8 cellular contexts compared by ENCODE assay signal in the genomic region with DNA sequence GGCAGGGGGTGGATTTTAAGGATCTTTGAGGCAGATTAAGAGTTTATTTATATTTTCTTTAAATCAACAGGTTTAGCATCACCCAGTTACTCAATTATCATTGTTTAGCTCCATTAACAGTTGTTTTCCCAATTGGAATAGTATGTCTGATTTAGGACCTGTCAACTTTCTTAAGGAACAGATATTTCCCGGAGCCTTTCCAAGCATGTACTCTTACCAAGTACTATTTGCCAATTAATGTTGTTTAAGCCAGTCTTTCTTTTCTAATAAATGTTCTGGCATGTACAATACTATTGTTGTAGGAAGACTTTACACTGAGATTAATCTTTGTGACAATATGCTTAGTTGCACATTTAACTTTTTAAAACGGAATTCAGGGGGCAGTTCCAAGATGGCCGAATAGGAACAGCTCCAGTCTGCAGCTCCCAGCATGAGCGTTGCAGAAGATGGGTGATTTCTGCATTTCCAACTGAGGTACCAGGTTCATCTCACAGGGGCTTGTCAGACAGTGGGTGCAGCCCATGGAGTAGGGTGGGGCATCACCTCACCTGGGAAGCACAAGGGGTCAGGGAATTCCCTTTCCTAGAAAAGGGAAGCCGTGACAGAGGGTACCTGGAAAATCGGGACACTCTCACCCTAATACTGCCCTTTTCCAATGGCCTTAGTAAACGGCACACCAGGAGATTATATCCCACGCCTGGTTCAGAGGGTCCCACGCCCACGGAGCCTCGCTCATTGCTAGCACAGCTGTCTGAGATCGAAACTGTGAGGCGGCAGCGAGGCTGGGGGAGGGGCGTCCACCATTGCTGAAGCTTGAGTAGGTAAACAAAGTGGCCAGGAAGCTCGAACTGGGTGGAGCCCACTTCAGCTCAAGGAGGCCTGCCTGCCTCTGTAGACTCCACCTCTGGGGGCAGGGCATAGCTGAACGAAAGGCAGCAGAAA.
DNase-seq lines count a peak whose midpoint lies in the region; TF ChIP-seq lines count a peak whose summit lies in the region.
"Not testable (repeated sequence)": the region's sequence is repeated elsewhere in the genome, so short reads cannot be mapped to it uniquely, and the experiment has no call there.

No MANE protein-coding gene starts in this region.

- POLR2A ChIA-PET in PC-9 (lab: Charles Lee; ENCODE audit: unreplicated experiment), result not testable (repeated sequence)

- H3K9me2 ChIP-seq in Karpas-422 (replicated peaks; ENCODE audit: insufficient read depth, low read length); PC-9 (ENCODE audit: insufficient read depth): not testable (repeated sequence)

- H3K79me2 ChIP-seq in Karpas-422 (ENCODE audit: low read length); PC-9 (ENCODE audit: low read depth): not testable (repeated sequence)

- BruUV-seq in PC-9 (replicated peaks; lab: Mats Ljungman, UMichigan), result not testable (repeated sequence)

- peak overlapping the region; percentile 48 for H3K27ac ChIP-seq in 22Rv1
- not testable (repeated sequence) for H3K27ac ChIP-seq in Karpas-422 (ENCODE audit: low read length); PC-9

- H3K4me1 ChIP-seq in Karpas-422 (ENCODE audit: low read length); PC-9 (replicated peaks; ENCODE audit: insufficient read depth): not testable (repeated sequence)

- TF ChIP-seq CTCF in 22Rv1 (IDR thresholded peaks at IDR 0.05); PC-9 (conservative IDR thresholded peaks at IDR 0.05); WI38 (IDR thresholded peaks at IDR 0.05; ENCODE audit: low read depth, low read length); fibroblast of villous mesenchyme (IDR thresholded peaks at IDR 0.05; ENCODE audit: insufficient read depth, low read depth, low read length); nephron (IDR thresholded peaks at IDR 0.05; ENCODE audit: unreplicated experiment in 3 of 3): not testable (repeated sequence)

- H3K4me3 ChIP-seq in Karpas-422 (ENCODE audit: low read length) (peak overlapping the region; percentile 40; the same call in 1 of the 2 replicates), PC-9 (peak overlapping the region; percentile 77), WI38 (ENCODE audit: low read depth, low read length) (peak overlapping the region; percentile 27)
- not testable (repeated sequence) for H3K4me3 ChIP-seq in fibroblast of villous mesenchyme (ENCODE audit: low read depth, low read length)

- H4K20me1 ChIP-seq in Karpas-422 (ENCODE audit: insufficient read depth, low read depth, low read length); PC-9 (ENCODE audit: insufficient read depth): not testable (repeated sequence)

- intact Hi-C loops in PC-9 (cut with micrococcal nuclease; ENCODE audit: unreplicated experiment), result not testable (repeated sequence)

- not testable (repeated sequence) for H3K36me3 ChIP-seq in Karpas-422 (ENCODE audit: insufficient read depth, low read length); PC-9 (ENCODE audit: low read depth)

- not testable (repeated sequence) for H3F3A ChIP-seq in PC-9 (ENCODE audit: insufficient read depth, low read depth)

- peak overlapping the region; percentile 75 to 95 (median 84) for H3K27ac Mint-ChIP-seq in nephron

- peak overlapping the region; percentile 33; the same call in 1 of the 2 replicates for H2AFZ ChIP-seq in Karpas-422 (ENCODE audit: low read length)
- peak overlapping the region; percentile 80 for H2AFZ ChIP-seq in PC-9

- H3K27me3 Mint-ChIP-seq in nephron (ENCODE audit: low read depth), result not testable (repeated sequence)

- H3K4me2 ChIP-seq in Karpas-422 (ENCODE audit: low read depth, low read length, poor library complexity, severe bottlenecking) (peak overlapping the region; percentile 26), PC-9 (peak overlapping the region; percentile 78)

- H3K27me3 ChIP-seq in Karpas-422 (ENCODE audit: low read length); PC-9 (ENCODE audit: insufficient read depth, low read depth): not testable (repeated sequence)

- DNase-seq in DMS53 (lab: John Stamatoyannopoulos, UW) (peak; percentile 54), NCI-H748 (lab: John Stamatoyannopoulos, UW; ENCODE audit: unreplicated experiment) (peak; percentile 5), PC-9 (peak in 1 of 2 experiments; percentile 6), fibroblast of villous mesenchyme (ENCODE audit: low read depth) (peak; percentile 3)
- DNase-seq in Karpas-422, result not testable (repeated sequence)

- not testable (repeated sequence) for H3K36me3 Mint-ChIP-seq in nephron (ENCODE audit: low read depth)

- CTCF ChIA-PET in PC-9 (lab: Charles Lee), result interaction anchor here (0.7 kb wide), 1 partner anchor 309 kb away, joined by 4 read pairs; no protein-coding TSS in a partner anchor

- H3K9ac ChIP-seq in Karpas-422 (ENCODE audit: low read length), result peak overlapping the region; percentile 9; the same call in 1 of the 2 replicates

- peaks cover 31% of the 10 kb centered on the region for H3K9me3 Mint-ChIP-seq in nephron

- H3K4me3 Mint-ChIP-seq in nephron, result not testable (repeated sequence)

- H3K4me1 Mint-ChIP-seq in nephron, result not testable (repeated sequence)

- not testable (repeated sequence) for H3K9me3 ChIP-seq in Karpas-422 (ENCODE audit: low read length); PC-9 (ENCODE audit: insufficient read depth, low read depth)
